ENCODE assay signal across 16 cellular contexts in the genomic region with DNA sequence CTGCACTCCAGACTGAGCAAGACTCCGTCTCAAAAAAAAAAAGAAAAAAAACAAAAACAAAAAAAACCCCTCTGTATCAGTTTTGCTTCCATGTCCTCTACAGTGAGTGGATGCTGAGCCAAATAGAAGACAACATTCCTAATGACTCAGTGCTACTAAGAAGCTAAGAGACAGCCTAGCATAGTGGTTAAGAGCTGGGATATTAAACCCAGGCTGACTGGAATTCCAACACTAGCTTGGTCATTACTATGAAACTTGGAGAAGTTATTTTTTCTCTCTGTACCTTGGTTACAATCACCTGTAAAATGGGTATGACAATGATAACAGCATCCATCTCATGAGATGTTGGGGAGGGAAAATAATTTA.
DNase-seq lines count a peak whose midpoint lies in the region; ATAC-seq, FAIRE-seq and TF ChIP-seq lines count a peak whose summit lies in the region.
"Had no signal": no experiment of that assay in that cellular context is flagged by ENCODE, and none has a peak within 500 bp of the region (broad histone marks: within the 10 kb centered on the region; RNA-seq: fewer than 3 reads in every experiment).

No MANE protein-coding gene starts in this region.

- no peak for TF ChIP-seq POLR2A in GM12892 (IDR thresholded peaks at IDR 0.05; ENCODE audit: low read depth, low read length)

- H3K9me3 ChIP-seq in RWPE2 (ENCODE audit: severe bottlenecking) (no peaks in the 10 kb centered on the region), right atrium auricular region (no peaks in the 10 kb centered on the region)
- H3K9me3 ChIP-seq: neutrophil, sigmoid colon, SJCRH30, thoracic aorta had no signal

- peak; percentile 56 for DNase-seq in GM04503 (ENCODE audit: low read depth)
- DNase-seq in RWPE2 (ENCODE audit: low spot score): no peak
- DNase-seq in fibroblast of mammary gland (ENCODE audit: low read depth): peak; percentile 58
- peak; percentile 65 for DNase-seq in renal cortical epithelial cell (ENCODE audit: low read depth)
- DNase-seq in foreskin melanocyte: no peak
- DNase-seq in right atrium auricular region (ENCODE audit: low spot score): no peak
- no peak for DNase-seq in C1 segment of cervical spinal cord (lab: John Stamatoyannopoulos, UW)
- DNase-seq in GM12892 (ENCODE audit: insufficient read length): no peak
- DNase-seq: activated naive CD4-positive, alpha-beta T cell treated with anti-CD3 and anti-CD28 coated beads, Interleukin-2, amount 50 U/mL, for 16 hours; sigmoid colon; stimulated activated CD4-positive, alpha-beta T cell treated with anti-CD3 and anti-CD28 coated beads, Interleukin-4, amount 100 ng/mL, for 1 hour; stimulated activated CD8-positive, alpha-beta memory T cell treated with anti-CD3 and anti-CD28 coated beads, Interleukin-4, amount 100 ng/mL, for 48 hours had no signal

- no peaks in the 10 kb centered on the region for H3K36me3 ChIP-seq in RWPE2 (ENCODE audit: low read depth)
- no peaks in the 10 kb centered on the region for H3K36me3 ChIP-seq in right atrium auricular region
- H3K36me3 ChIP-seq: neutrophil, sigmoid colon, thoracic aorta had no signal

- H3K4me1 ChIP-seq in RWPE2 (ENCODE audit: insufficient read depth, poor library complexity, severe bottlenecking) (no peaks in the 10 kb centered on the region), right atrium auricular region (no peaks in the 10 kb centered on the region)
- H3K4me1 ChIP-seq: sigmoid colon, SJCRH30 had no signal

- H3K4me3 ChIP-seq in RWPE2 (ENCODE audit: severe bottlenecking) (no peak overlapping the region), fibroblast of mammary gland (ENCODE audit: control insufficient read depth, low read depth, low read length) (no peak overlapping the region), right atrium auricular region (no peak overlapping the region)
- H3K4me3 ChIP-seq: sigmoid colon, SJCRH30, thoracic aorta had no signal

- H3K27ac ChIP-seq in RWPE2 (ENCODE audit: poor library complexity, severe bottlenecking): no peak overlapping the region
- no peak overlapping the region for H3K27ac ChIP-seq in right atrium auricular region
- H3K27ac ChIP-seq: KMS-11, neutrophil, sigmoid colon, SJCRH30, thoracic aorta had no signal

- no peak for FAIRE-seq in GM12892 (lab: Jason Lieb, UNC)

- peak; percentile 89 for ATAC-seq in RWPE2 (ENCODE audit: low read depth)

- H3K27me3 ChIP-seq in RWPE2 (ENCODE audit: insufficient read depth, poor library complexity, severe bottlenecking) (no peaks in the 10 kb centered on the region), right atrium auricular region (no peaks in the 10 kb centered on the region)
- H3K27me3 ChIP-seq: neutrophil, sigmoid colon, SJCRH30 had no signal

- TF ChIP-seq CTCF in RWPE2 (IDR thresholded peaks at IDR 0.05; ENCODE audit: poor library complexity, severe bottlenecking) (no peak), fibroblast of mammary gland (conservative IDR thresholded peaks at IDR 0.05; ENCODE audit: control insufficient read depth, insufficient read depth, low read depth, low read length) (no peak), right atrium auricular region (IDR thresholded peaks at IDR 0.05) (no peak)

Comparison
In these comparisons a context has a peak if more than half of its experiments do, and no peak if none do; other contexts are left out.
1. DNase-seq: peak in GM04503 (single experiment), fibroblast of mammary gland (single experiment) and renal cortical epithelial cell (single experiment); none in RWPE2 (single experiment), foreskin melanocyte (single experiment), right atrium auricular region (single experiment), C1 segment of cervical spinal cord (0 of 14) and GM12892 (single experiment).